In the genomic region with DNA sequence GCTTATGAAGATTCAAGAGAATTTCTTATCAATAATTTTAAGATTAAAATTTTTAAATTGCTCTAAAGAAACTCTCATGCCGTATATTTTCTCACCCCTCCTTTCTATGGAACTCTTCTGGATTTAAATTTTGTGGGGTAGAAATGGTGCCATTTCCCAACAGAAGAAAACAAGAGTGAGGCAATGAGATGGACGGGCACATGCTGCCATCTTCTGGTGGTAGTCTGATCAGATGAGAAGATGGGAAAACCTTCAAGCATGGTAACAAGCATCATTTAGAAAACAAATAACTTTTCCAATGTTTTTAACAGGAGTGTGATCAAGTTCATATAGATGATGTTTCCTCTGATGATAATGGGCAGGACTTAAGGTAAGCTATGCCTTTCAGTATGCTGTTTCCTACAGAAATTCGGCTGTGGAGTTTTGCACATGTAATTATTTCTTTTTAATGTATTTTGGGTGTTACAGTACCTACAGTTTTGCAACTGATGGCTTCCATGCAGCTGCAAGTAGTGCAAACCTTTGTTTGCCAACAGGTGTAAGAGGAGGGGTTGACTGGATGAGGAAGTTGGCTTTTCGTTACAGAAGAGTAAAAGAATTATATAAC, we compare ENCODE assay signal across 8 cellular contexts.
DNase-seq lines count a peak whose midpoint lies in the region; ATAC-seq, FAIRE-seq and TF ChIP-seq lines count a peak whose summit lies in the region.

No MANE protein-coding gene starts in this region.

- intact Hi-C loops in Caco-2 (cut with micrococcal nuclease; ENCODE audit: unreplicated experiment), result loop anchor here (1.0 to 10.0 kb wide), 7 partner anchors 40 to 690 kb away; no protein-coding TSS in a partner anchor

- H3K27ac Mint-ChIP-seq in Caco-2 (ENCODE audit: unreplicated experiment) (no peak overlapping the region), brain (no peak overlapping the region)

- H3K4me1 ChIP-seq in Caco-2, result no peaks in the 10 kb centered on the region

- ATAC-seq in GM18909 (IDR thresholded peaks at IDR 0.05; ENCODE audit: poor library complexity, unreplicated experiment), result no peak

- no peaks in the 10 kb centered on the region for H3K36me3 ChIP-seq in Caco-2 (ENCODE audit: control insufficient read depth, insufficient read depth, low read length)

- DNase-seq in Caco-2 (peak in 1 of 2 experiments; percentile 50), H4 (ENCODE audit: low spot score) (peak; percentile 13), NCI-H748 treated with DMSO at 0.1 percent for 48 hours (lab: John Stamatoyannopoulos, UW) (peak; percentile 42), GM19240 (ENCODE audit: insufficient read length, low spot score) (no peak)
- DNase-seq in stimulated activated CD4-positive, alpha-beta T cell treated with anti-CD3 and anti-CD28 coated beads, Interleukin-4, amount 100 ng/mL, for 48 hours (ENCODE audit: low read depth in 2 of 2), result peak; percentile 3 to 7

- CTCF ChIA-PET in Caco-2 (lab: Charles Lee), result no interaction called here

- no peaks in the 10 kb centered on the region for H3K9me3 ChIP-seq in Caco-2

- no peak overlapping the region for H3K4me3 ChIP-seq in Caco-2 (ENCODE audit: low read depth, low read length)

- H3K27me3 ChIP-seq in Caco-2 (replicated peaks; ENCODE audit: control insufficient read depth, insufficient read depth, low read length), result no peaks in the 10 kb centered on the region

- FAIRE-seq in islet of Langerhans (lab: Jason Lieb, UNC), result peak; percentile 97

- POLR2A ChIA-PET in Caco-2 (lab: Charles Lee), result no interaction called here

- H3K27me3 Mint-ChIP-seq in Caco-2 (ENCODE audit: insufficient read depth, unreplicated experiment) (peaks cover 2% of the 10 kb centered on the region), brain (peaks cover 4% of the 10 kb centered on the region)

- peak; percentile 57 to 63 for TF ChIP-seq CTCF in Caco-2 (IDR thresholded peaks at IDR 0.05; ENCODE audit: insufficient read depth in 1 of 2, low read depth in 1 of 2, low read length in 1 of 2, severe bottlenecking in 1 of 2, unreplicated experiment in 1 of 2)
- peak; percentile 89 to 94 for TF ChIP-seq CTCF in brain (conservative IDR thresholded peaks at IDR 0.05)

- H3K9me3 Mint-ChIP-seq in Caco-2 (ENCODE audit: unreplicated experiment), result no peaks in the 10 kb centered on the region
- peaks cover 0 to 9% (median 4%) of the 10 kb centered on the region in 5 experiments for H3K9me3 Mint-ChIP-seq in brain

- no peaks in the 10 kb centered on the region for H3K36me3 Mint-ChIP-seq in Caco-2 (ENCODE audit: insufficient read depth, unreplicated experiment)
- H3K36me3 Mint-ChIP-seq in brain, result peaks cover 29% of the 10 kb centered on the region

- no TSS peak for BruUV-seq in Caco-2 (replicated peaks; lab: Mats Ljungman, UMichigan)

- no peak overlapping the region for H3K4me3 Mint-ChIP-seq in Caco-2 (ENCODE audit: unreplicated experiment)
- H3K4me3 Mint-ChIP-seq in brain, result no peak overlapping the region

- no peaks in the 10 kb centered on the region for H3K4me1 Mint-ChIP-seq in Caco-2 (ENCODE audit: low read depth, unreplicated experiment)
- H3K4me1 Mint-ChIP-seq in brain, result peaks cover 12% of the 10 kb centered on the region
